Comparison of ENCODE assay signal across 8 cellular contexts in genomic region chr7:19747740-19748339, GRCh38.
A peak's percentile ranks its signal among the peaks of the same experiment; 100 is the strongest.
DNase-seq lines count a peak whose midpoint lies in the region; ATAC-seq, FAIRE-seq and TF ChIP-seq lines count a peak whose summit lies in the region.

No MANE protein-coding gene starts in this region.

- no peak overlapping the region for H3K4me3 ChIP-seq in AG04449 (ENCODE audit: low read depth, low read length)

- TF ChIP-seq CTCF in AG04449 (IDR thresholded peaks at IDR 0.05; ENCODE audit: insufficient read depth, low read length, missing control alignments), result peak; percentile 29

- ATAC-seq in GM19023 (IDR thresholded peaks at IDR 0.05; ENCODE audit: unreplicated experiment), result no peak
- no peak for ATAC-seq in GM19035 (IDR thresholded peaks at IDR 0.05; ENCODE audit: unreplicated experiment)

- DNase-seq in AG04449 (ENCODE audit: low read depth, low spot score), result no peak
- peak; percentile 12 for DNase-seq in GM18507 (ENCODE audit: extremely low spot score, insufficient read length, low read depth)
- peak; percentile 29 for DNase-seq in NCI-H1417 treated with DMSO at 0.1 percent for 48 hours (lab: John Stamatoyannopoulos, UW)
- peak; percentile 59 for DNase-seq in iPS-NIHi7 (ENCODE audit: extremely low spot score)
- DNase-seq in effector CD4-positive, alpha-beta T cell, result no peak

- POLR2A ChIA-PET in AG04449 (lab: Yijun Ruan, JAX), result no interaction called here

- CTCF ChIA-PET in AG04449 (lab: Yijun Ruan, JAX), result interaction anchor here (0.7 to 4.1 kb wide), 17 partner anchors 10 to 1506 kb away, joined by 3 to 88 read pairs (median 4); partner anchors contain the start of gene POLR1F

- FAIRE-seq in GM18507 (lab: Jason Lieb, UNC) (peak; percentile 80), TTC549 (lab: Jason Lieb, UNC) (peak; percentile 5)

Comparison
In these comparisons a context has a peak if more than half of its experiments do, and no peak if none do; other contexts are left out.
1. DNase-seq: peak in GM18507 (single experiment), NCI-H1417 treated with DMSO at 0.1 percent for 48 hours (single experiment) and iPS-NIHi7 (single experiment); none in AG04449 (single experiment) and effector CD4-positive, alpha-beta T cell (single experiment).